In the genomic region with DNA sequence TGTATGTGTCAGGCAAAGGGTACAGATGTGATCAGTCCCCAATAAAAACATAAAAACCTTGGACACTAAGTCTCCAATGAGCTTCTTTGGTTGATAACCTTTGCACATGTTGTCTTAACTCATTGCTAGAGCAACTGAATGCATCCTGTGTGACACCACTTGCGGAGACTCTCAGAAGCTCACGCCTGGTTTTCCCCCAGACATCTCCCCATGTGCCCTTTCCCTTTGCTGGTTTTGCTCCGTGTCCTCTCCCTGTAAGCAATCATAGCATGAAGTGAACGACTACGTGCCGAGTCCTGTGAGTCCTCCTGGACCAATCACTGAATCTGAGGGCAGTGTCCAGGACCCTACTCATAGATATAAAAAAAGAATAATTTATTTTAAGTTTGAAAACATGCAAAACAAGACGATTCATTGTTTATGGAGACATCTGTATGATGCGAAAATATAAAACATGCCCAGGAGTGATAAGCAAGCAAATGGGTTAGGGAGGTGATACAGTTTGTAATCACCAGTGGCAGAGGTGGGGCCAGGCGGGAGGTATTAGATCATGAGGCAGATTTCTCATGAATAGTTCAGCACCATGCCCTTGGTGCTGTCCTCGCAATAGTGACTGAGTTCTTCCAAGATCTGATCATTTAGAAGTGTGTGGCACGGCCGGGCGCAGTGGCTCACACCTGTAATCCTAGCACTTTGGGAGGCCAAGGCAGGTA, we compare ENCODE assay signal across 17 cellular contexts.
A peak's percentile ranks its signal among the peaks of the same experiment; 100 is the strongest.
DNase-seq lines count a peak whose midpoint lies in the region; ATAC-seq, FAIRE-seq and TF ChIP-seq lines count a peak whose summit lies in the region.
"Had no signal": no experiment of that assay in that cellular context is flagged by ENCODE, and none has a peak within 500 bp of the region (broad histone marks: within the 10 kb centered on the region; RNA-seq: fewer than 3 reads in every experiment).

No MANE protein-coding gene starts in this region.

- no peaks in the 10 kb centered on the region for H3K9me3 ChIP-seq in esophagus muscularis mucosa

- H3K27ac Mint-ChIP-seq in stimulated activated naive CD8-positive, alpha-beta T cell treated with anti-CD3 and anti-CD28 coated beads, Interleukin-15, amount 100 ng/mL, for 72 hours: no peak overlapping the region
- H3K27ac Mint-ChIP-seq in activated T-helper 17 cell treated with anti-CD3 and anti-CD28 coated beads, Interleukin-2, amount 50 U/mL, for 72 hours: no peak overlapping the region
- H3K27ac Mint-ChIP-seq: B cell; CD8-positive, alpha-beta T cell; HFFc6 had no signal

- intact Hi-C loops in esophagus muscularis mucosa (cut with DNase I): no loop called here
- intact Hi-C loops in cardiac septum (cut with DNase I): no loop called here

- TF ChIP-seq CTCF in esophagus muscularis mucosa (IDR thresholded peaks at IDR 0.05): no peak

- 89% methylated on average over 13 of the region's 13 CpGs for WGBS in esophagus muscularis mucosa

- peaks cover 5 to 36% of the 10 kb centered on the region in 2 donors for H3K9me3 Mint-ChIP-seq in stimulated activated naive CD8-positive, alpha-beta T cell treated with anti-CD3 and anti-CD28 coated beads, Interleukin-15, amount 100 ng/mL, for 72 hours
- no peaks in the 10 kb centered on the region for H3K9me3 Mint-ChIP-seq in activated T-helper 17 cell treated with anti-CD3 and anti-CD28 coated beads, Interleukin-2, amount 50 U/mL, for 72 hours
- H3K9me3 Mint-ChIP-seq: CD8-positive, alpha-beta T cell had no signal

- no peaks in the 10 kb centered on the region for H3K27me3 ChIP-seq in esophagus muscularis mucosa
- H3K27me3 ChIP-seq: BLaER1 treated with 17β-estradiol and CSF1 and Interleukin-3, amounts not matched to agents 10 nM and 100 nM had no signal

- no peaks in the 10 kb centered on the region for H3K36me3 Mint-ChIP-seq in activated T-helper 17 cell treated with anti-CD3 and anti-CD28 coated beads, Interleukin-2, amount 50 U/mL, for 72 hours (ENCODE audit: low read depth)
- H3K36me3 Mint-ChIP-seq: CD8-positive, alpha-beta T cell had no signal

- H3K27me3 Mint-ChIP-seq in stimulated activated naive CD8-positive, alpha-beta T cell treated with anti-CD3 and anti-CD28 coated beads, Interleukin-15, amount 100 ng/mL, for 72 hours: peaks cover 15% of the 10 kb centered on the region
- H3K27me3 Mint-ChIP-seq in activated T-helper 17 cell treated with anti-CD3 and anti-CD28 coated beads, Interleukin-2, amount 50 U/mL, for 72 hours: peaks cover 20% of the 10 kb centered on the region

- no peak overlapping the region for H3K4me3 Mint-ChIP-seq in stimulated activated naive CD8-positive, alpha-beta T cell treated with anti-CD3 and anti-CD28 coated beads, Interleukin-15, amount 100 ng/mL, for 72 hours
- no peak overlapping the region for H3K4me3 Mint-ChIP-seq in activated T-helper 17 cell treated with anti-CD3 and anti-CD28 coated beads, Interleukin-2, amount 50 U/mL, for 72 hours
- H3K4me3 Mint-ChIP-seq: B cell; CD8-positive, alpha-beta T cell; HFFc6 had no signal

- no peaks in the 10 kb centered on the region for H3K36me3 ChIP-seq in esophagus muscularis mucosa
- H3K36me3 ChIP-seq: BLaER1 treated with 17β-estradiol and CSF1 and Interleukin-3, amounts not matched to agents 10 nM and 100 nM had no signal

- no peak overlapping the region for H3K27ac ChIP-seq in esophagus muscularis mucosa (replicated peaks in 1 of 4)
- H3K27ac ChIP-seq: BLaER1 treated with 17β-estradiol and CSF1 and Interleukin-3, amounts not matched to agents 10 nM and 100 nM had no signal

- ATAC-seq in stimulated activated naive CD8-positive, alpha-beta T cell treated with anti-CD3 and anti-CD28 coated beads, Interleukin-15, amount 100 ng/mL, for 72 hours: peak; percentile 28
- ATAC-seq in stimulated activated naive CD8-positive, alpha-beta T cell treated with anti-CD3 and anti-CD28 coated beads, Interleukin-15, Interleukin-2, amounts not matched to agents 100 U/mL and 50 U/mL, for 24 hours: no peak
- ATAC-seq in activated T-helper 17 cell treated with anti-CD3 and anti-CD28 coated beads, Interleukin-2, amount 50 U/mL, for 72 hours (replicated peaks): peak; percentile 41
- ATAC-seq: CD8-positive, alpha-beta T cell; GM12878; HCT116; HepG2 had no signal

- peaks cover 0 to 9% (median 0%) of the 10 kb centered on the region in 4 donors for H3K4me1 ChIP-seq in esophagus muscularis mucosa

- DNase-seq in stimulated activated naive CD8-positive, alpha-beta T cell treated with anti-CD3 and anti-CD28 coated beads, Interleukin-15, amount 100 ng/mL, for 72 hours: no peak
- DNase-seq in stimulated activated naive CD8-positive, alpha-beta T cell treated with anti-CD3 and anti-CD28 coated beads, Interleukin-15, Interleukin-2, amounts not matched to agents 100 U/mL and 50 U/mL, for 24 hours: no peak
- DNase-seq in esophagus muscularis mucosa (ENCODE audit: extremely low spot score) (peak; percentile 89), cardiac septum (ENCODE audit: low spot score) (no peak), urothelium cell line (ENCODE audit: low spot score) (no peak)
- DNase-seq: Calu3; CD8-positive, alpha-beta T cell; DMS79 treated with DMSO at 0.1 percent for 48 hours; GOT3; H7; HFFc6 had no signal

- TF ChIP-seq POLR2A in esophagus muscularis mucosa (IDR thresholded peaks at IDR 0.05; ENCODE audit: low read depth): no peak

- no peak for TF ChIP-seq EP300 in esophagus muscularis mucosa (IDR thresholded peaks at IDR 0.05)

- H3K4me3 ChIP-seq in esophagus muscularis mucosa: no peak overlapping the region
- H3K4me3 ChIP-seq: BLaER1 treated with 17β-estradiol and CSF1 and Interleukin-3, amounts not matched to agents 10 nM and 100 nM; GM12878 had no signal

- peaks cover 56% of the 10 kb centered on the region for H3K4me1 Mint-ChIP-seq in stimulated activated naive CD8-positive, alpha-beta T cell treated with anti-CD3 and anti-CD28 coated beads, Interleukin-15, amount 100 ng/mL, for 72 hours
- H3K4me1 Mint-ChIP-seq in activated T-helper 17 cell treated with anti-CD3 and anti-CD28 coated beads, Interleukin-2, amount 50 U/mL, for 72 hours: no peaks in the 10 kb centered on the region
- H3K4me1 Mint-ChIP-seq: B cell had no signal

- FAIRE-seq in urothelium cell line (lab: Jason Lieb, UNC): no peak
- FAIRE-seq: GM12878, HepG2 had no signal
